27 cellular contexts compared by ENCODE assay signal in the genomic region with DNA sequence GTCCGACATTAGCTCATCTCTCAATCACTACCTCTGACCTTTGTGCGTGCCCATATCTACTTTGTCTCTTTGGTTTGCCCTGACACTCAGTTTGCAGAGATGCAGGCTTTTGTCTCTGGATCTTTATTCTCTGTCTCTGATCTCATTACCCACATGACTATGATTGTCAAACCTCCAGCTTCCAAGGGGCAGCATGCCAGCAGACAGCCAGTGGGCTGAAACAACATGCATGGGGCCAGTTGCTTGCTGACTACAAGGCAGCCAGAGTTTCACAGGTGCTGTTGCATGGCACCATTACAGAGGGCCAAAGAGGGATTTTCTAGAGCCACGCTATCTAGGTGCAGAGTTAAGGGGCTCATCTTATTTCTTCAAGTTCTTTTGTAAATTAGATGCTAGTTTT.
DNase-seq lines count a peak whose midpoint lies in the region; ATAC-seq, FAIRE-seq and TF ChIP-seq lines count a peak whose summit lies in the region.
"Had no signal": no experiment of that assay in that cellular context is flagged by ENCODE, and none has a peak within 500 bp of the region (broad histone marks: within the 10 kb centered on the region; RNA-seq: fewer than 3 reads in every experiment).

No MANE protein-coding gene starts in this region.

- POLR2A ChIA-PET in activated CD8-positive, alpha-beta T cell treated with anti-CD3 and anti-CD28 coated beads for 36 hours (lab: Charles Lee), result interaction anchor here (0.8 to 1.2 kb wide), 2 partner anchors 12 to 152 kb away, joined by 3 to 4 read pairs; no protein-coding TSS in a partner anchor
- POLR2A ChIA-PET in CD4-positive, alpha-beta memory T cell (lab: Charles Lee; ENCODE audit: partially characterized antibody), result interaction anchor here (1.1 kb wide), 1 partner anchor 55 kb away, joined by 4 read pairs; no protein-coding TSS in a partner anchor

- H3K4me2 ChIP-seq in DND-41 (ENCODE audit: insufficient read depth, low read length), result no peak overlapping the region

- peaks cover 21% of the 10 kb centered on the region for H3K4me1 ChIP-seq in DND-41 (ENCODE audit: insufficient read depth, low read length)
- H3K4me1 ChIP-seq in CD4-positive, alpha-beta memory T cell (ENCODE audit: insufficient read depth, low read length), result peaks cover 16% of the 10 kb centered on the region
- H3K4me1 ChIP-seq: adrenal gland, right lobe of liver, stomach had no signal

- DNase-seq in DND-41 (peak; percentile 43), head of caudate nucleus (peak; percentile 38 to 96 (median 82)), nucleus accumbens (lab: John Stamatoyannopoulos, UW) (peak in 47 of 56 donors; percentile 6 to 85 (median 67)), urothelium cell line (ENCODE audit: low spot score) (no peak)
- DNase-seq in activated CD8-positive, alpha-beta T cell treated with anti-CD3 and anti-CD28 coated beads for 36 hours, result no peak
- DNase-seq in CD4-positive, alpha-beta memory T cell, result no peak
- no peak for DNase-seq in activated CD4-positive, alpha-beta T cell treated with anti-CD3 and anti-CD28 coated beads, Interleukin-2, amount 50 U/mL, for 48 hours
- DNase-seq: activated CD4-positive, alpha-beta T cell treated with anti-CD3 and anti-CD28 coated beads, Interleukin-2, amount 50 U/mL, for 4 hours; activated CD4-positive, CD25-positive, alpha-beta regulatory T cell; activated gamma-delta T cell; activated T-cell treated with anti-CD3 and anti-CD28 coated beads for 4 hours; adrenal gland; dermis blood vessel endothelial cell; DMS79; glutamatergic neuron; MM.1S; NCI-H1417 treated with DMSO at 0.1 percent for 48 hours; ovary; Peyer's patch; right lobe of liver; SIG-M5; stomach; SW 1271; trophoblast cell had no signal

- H3K9me3 ChIP-seq in DND-41 (ENCODE audit: insufficient read depth, low read length, severe bottlenecking), result no peaks in the 10 kb centered on the region
- H3K9me3 ChIP-seq in CD4-positive, alpha-beta memory T cell (ENCODE audit: control insufficient read depth in 1 of 2, low read length in 2 of 2), result no peaks in the 10 kb centered on the region
- H3K9me3 ChIP-seq: adrenal gland, ovary, Peyer's patch, right lobe of liver, stomach had no signal

- no peaks in the 10 kb centered on the region for H3K79me2 ChIP-seq in DND-41 (ENCODE audit: insufficient read depth, low read length)

- H3K36me3 ChIP-seq in DND-41 (ENCODE audit: insufficient read depth, low read length), result no peaks in the 10 kb centered on the region
- no peaks in the 10 kb centered on the region for H3K36me3 ChIP-seq in CD4-positive, alpha-beta memory T cell (ENCODE audit: insufficient read depth, low read length)
- H3K36me3 ChIP-seq: adrenal gland, ovary, Peyer's patch, right lobe of liver, stomach had no signal

- TF ChIP-seq CTCF in DND-41 (IDR thresholded peaks at IDR 0.05; ENCODE audit: borderline replicate concordance, extremely low read depth, low read length, poor library complexity, severe bottlenecking), result no peak
- no peak for TF ChIP-seq CTCF in activated CD8-positive, alpha-beta T cell treated with anti-CD3 and anti-CD28 coated beads for 36 hours (IDR thresholded peaks at IDR 0.05)

- ATAC-seq in DND-41 (ENCODE audit: insufficient read depth, low read depth) (peak; percentile 55), GM19395 (IDR thresholded peaks at IDR 0.05; ENCODE audit: unreplicated experiment) (no peak)
- ATAC-seq in activated CD8-positive, alpha-beta T cell treated with anti-CD3 and anti-CD28 coated beads for 36 hours, result peak; percentile 18
- ATAC-seq: right lobe of liver had no signal

- no peak overlapping the region for H3K4me3 ChIP-seq in DND-41 (ENCODE audit: low read depth in 1 of 2, low read length in 2 of 2)
- no peak overlapping the region for H3K4me3 ChIP-seq in CD4-positive, alpha-beta memory T cell (ENCODE audit: low read length in 2 of 2)
- H3K4me3 ChIP-seq: adrenal gland, ovary, Peyer's patch, right lobe of liver, stomach had no signal

- H3K27ac Mint-ChIP-seq in activated CD8-positive, alpha-beta T cell treated with anti-CD3 and anti-CD28 coated beads for 36 hours, result no peak overlapping the region
- no peak overlapping the region for H3K27ac Mint-ChIP-seq in CD4-positive, alpha-beta memory T cell

- H3K36me3 Mint-ChIP-seq in activated CD8-positive, alpha-beta T cell treated with anti-CD3 and anti-CD28 coated beads for 36 hours (ENCODE audit: low read depth), result no peaks in the 10 kb centered on the region
- no peaks in the 10 kb centered on the region for H3K36me3 Mint-ChIP-seq in CD4-positive, alpha-beta memory T cell

- peaks cover 27% of the 10 kb centered on the region for H3K27me3 Mint-ChIP-seq in activated CD8-positive, alpha-beta T cell treated with anti-CD3 and anti-CD28 coated beads for 36 hours
- H3K27me3 Mint-ChIP-seq in CD4-positive, alpha-beta memory T cell, result peaks cover 1 to 12% of the 10 kb centered on the region in 2 donors

- H3K9me3 Mint-ChIP-seq in activated CD8-positive, alpha-beta T cell treated with anti-CD3 and anti-CD28 coated beads for 36 hours, result no peaks in the 10 kb centered on the region
- peaks cover 0 to 4% (median 0%) of the 10 kb centered on the region in 8 donors for H3K9me3 Mint-ChIP-seq in CD4-positive, alpha-beta memory T cell

- FAIRE-seq in urothelium cell line (lab: Jason Lieb, UNC), result no peak
- FAIRE-seq: bronchial epithelial cell, H1 had no signal

- intact Hi-C loops in activated CD8-positive, alpha-beta T cell treated with anti-CD3 and anti-CD28 coated beads for 36 hours (cut with micrococcal nuclease), result no loop called here
- intact Hi-C loops in head of caudate nucleus (cut with DNase I), result no loop called here
- intact Hi-C loops in CD4-positive, alpha-beta memory T cell (cut with micrococcal nuclease), result no loop called here

- H3K4me1 Mint-ChIP-seq in activated CD8-positive, alpha-beta T cell treated with anti-CD3 and anti-CD28 coated beads for 36 hours (ENCODE audit: low read depth), result peaks cover 16% of the 10 kb centered on the region
- peaks cover 13 to 25% (median 17%) of the 10 kb centered on the region in 4 donors for H3K4me1 Mint-ChIP-seq in CD4-positive, alpha-beta memory T cell

- CTCF ChIA-PET in activated CD8-positive, alpha-beta T cell treated with anti-CD3 and anti-CD28 coated beads for 36 hours (lab: Charles Lee), result interaction anchor here (1.5 kb wide), 1 partner anchor 22 kb away, joined by 4 read pairs; no protein-coding TSS in a partner anchor
- CTCF ChIA-PET in CD4-positive, alpha-beta memory T cell (lab: Charles Lee; ENCODE audit: partially characterized antibody), result no interaction called here

- H3K27ac ChIP-seq in DND-41 (ENCODE audit: low read length), result peak overlapping the region; percentile 52; the same call in 1 of the 2 replicates
- no peak overlapping the region for H3K27ac ChIP-seq in CD4-positive, alpha-beta memory T cell (ENCODE audit: low read depth, low read length)
- H3K27ac ChIP-seq: adrenal gland, ovary, Peyer's patch, right lobe of liver, stomach had no signal

- H3K9ac ChIP-seq in DND-41 (ENCODE audit: low read depth, low read length), result no peak overlapping the region

- H3K27me3 ChIP-seq in DND-41 (ENCODE audit: insufficient read depth, low read length, poor library complexity), result peaks cover under 1% of the 10 kb centered on the region
- no peaks in the 10 kb centered on the region for H3K27me3 ChIP-seq in CD4-positive, alpha-beta memory T cell (ENCODE audit: insufficient read depth, low read length)
- H3K27me3 ChIP-seq: adrenal gland, ovary, Peyer's patch, right lobe of liver, stomach had no signal

- no peaks in the 10 kb centered on the region for H4K20me1 ChIP-seq in DND-41 (ENCODE audit: insufficient read depth, low read length)

- no peak overlapping the region for H3K4me3 Mint-ChIP-seq in activated CD8-positive, alpha-beta T cell treated with anti-CD3 and anti-CD28 coated beads for 36 hours
- H3K4me3 Mint-ChIP-seq in CD4-positive, alpha-beta memory T cell, result peak overlapping the region in 3 of 8 donors; percentile 30 to 62 (median 40)

- no peak overlapping the region for H2AFZ ChIP-seq in DND-41 (ENCODE audit: low read depth, low read length)

Comparison
In these comparisons a context has a peak if more than half of its experiments do, and no peak if none do; other contexts are left out.
1. DNase-seq: peak in DND-41 (single experiment), head of caudate nucleus (42 of 42) and nucleus accumbens (47 of 56); none in activated CD8-positive, alpha-beta T cell treated with anti-CD3 and anti-CD28 coated beads for 36 hours (single experiment), CD4-positive, alpha-beta memory T cell (0 of 5), activated CD4-positive, alpha-beta T cell treated with anti-CD3 and anti-CD28 coated beads, Interleukin-2, amount 50 U/mL, for 48 hours (0 of 2) and urothelium cell line (single experiment).